ENCODE assay signal across 8 cellular contexts in genomic region chr11:2929511-2929879, GRCh38. TPM values are rescaled to one million over a fixed set of nuclear protein-coding genes. Genes with fewer than 3 reads are reported as not detected.
A peak's percentile ranks its signal among the peaks of the same experiment; 100 is the strongest.
DNase-seq lines count a peak whose midpoint lies in the region; ATAC-seq and TF ChIP-seq lines count a peak whose summit lies in the region.

No MANE protein-coding gene starts in this region.

- H3K27me3 ChIP-seq in upper lobe of right lung: peaks cover 14% of the 10 kb centered on the region

- H3K27ac ChIP-seq in mesodermal cell (ENCODE audit: low read depth, low read length, severe bottlenecking) (peak overlapping the region; percentile 88), upper lobe of right lung (peak overlapping the region; percentile 62)

- H3K36me3 Mint-ChIP-seq in dendritic cell treated with granulocyte-macrophage colony-stimulating factor and Interleukin-4, amounts not matched to agents 40 ng/mL and 50 ng/mL, for 4 days (ENCODE audit: low read depth): peaks cover 7% of the 10 kb centered on the region

- ATAC-seq in upper lobe of right lung (peak; percentile 60), GM18520 (IDR thresholded peaks at IDR 0.05; ENCODE audit: unreplicated experiment) (no peak), HG03571 (IDR thresholded peaks at IDR 0.05; ENCODE audit: unreplicated experiment) (no peak), HG02840 (IDR thresholded peaks at IDR 0.05; ENCODE audit: low FRiP score, unreplicated experiment) (no peak)

- H3K27me3 Mint-ChIP-seq in dendritic cell treated with granulocyte-macrophage colony-stimulating factor and Interleukin-4, amounts not matched to agents 40 ng/mL and 50 ng/mL, for 4 days: peaks cover 29% of the 10 kb centered on the region

- WGBS in mesodermal cell (ENCODE audit: insufficient coverage in 2 of 2), 2 experiments: 1% methylated on average over 33 to 36 of the region's 46 CpGs

- TF ChIP-seq CTCF in upper lobe of right lung (IDR thresholded peaks at IDR 0.05): no peak

- H3K4me1 ChIP-seq in mesodermal cell (ENCODE audit: control insufficient read depth, insufficient read depth, low read length, poor library complexity, severe bottlenecking): peaks cover 23% of the 10 kb centered on the region
- H3K4me1 ChIP-seq in upper lobe of right lung: peaks cover 18% of the 10 kb centered on the region

- H3K9me3 ChIP-seq in mesodermal cell (ENCODE audit: control insufficient read depth, low read length) (no peaks in the 10 kb centered on the region), upper lobe of right lung (no peaks in the 10 kb centered on the region)

- peak; percentile 69 for DNase-seq in H4 (ENCODE audit: low spot score)
- DNase-seq in SW480 (ENCODE audit: low spot score): peak; percentile 83
- DNase-seq in upper lobe of right lung: peak; percentile 88

- H3K4me3 ChIP-seq in mesodermal cell (ENCODE audit: extremely low read depth, insufficient read depth, low read length, poor library complexity, severe bottlenecking) (peak overlapping the region; percentile 78), upper lobe of right lung (peak overlapping the region; percentile 64)

- no peaks in the 10 kb centered on the region for H3K9me3 Mint-ChIP-seq in dendritic cell treated with granulocyte-macrophage colony-stimulating factor and Interleukin-4, amounts not matched to agents 40 ng/mL and 50 ng/mL, for 4 days

- peaks cover 4% of the 10 kb centered on the region for H3K36me3 ChIP-seq in mesodermal cell (ENCODE audit: control insufficient read depth, insufficient read depth, low read length)
- no peaks in the 10 kb centered on the region for H3K36me3 ChIP-seq in upper lobe of right lung

- intact Hi-C loops in dendritic cell treated with granulocyte-macrophage colony-stimulating factor and Interleukin-4, amounts not matched to agents 40 ng/mL and 50 ng/mL, for 4 days (cut with micrococcal nuclease): loop anchor here (2.0 kb wide), 1 partner anchor 27 kb away; a partner anchor contains a TSS
- intact Hi-C loops in upper lobe of right lung (cut with DNase I): no loop called here

- H3K4me1 Mint-ChIP-seq in dendritic cell treated with granulocyte-macrophage colony-stimulating factor and Interleukin-4, amounts not matched to agents 40 ng/mL and 50 ng/mL, for 4 days (ENCODE audit: low read depth): peaks cover 67% of the 10 kb centered on the region

- H3K4me3 Mint-ChIP-seq in dendritic cell treated with granulocyte-macrophage colony-stimulating factor and Interleukin-4, amounts not matched to agents 40 ng/mL and 50 ng/mL, for 4 days: peak overlapping the region; percentile 84

- peak overlapping the region; percentile 96 for H3K27ac Mint-ChIP-seq in dendritic cell treated with granulocyte-macrophage colony-stimulating factor and Interleukin-4, amounts not matched to agents 40 ng/mL and 50 ng/mL, for 4 days

RNA-seq across cellular contexts. Expression of gene PHLDA2, which starts 0.3 kb away (rescaled TPM):
- total RNA-seq in H4 (2014; rRNA removed; shearing (Covaris generic)): 11.7 and 15.2 TPM in 2 replicates
- polyA plus RNA-seq in mesodermal cell (2013, experiment 1 of 2): 66.5 TPM
- 50.0 TPM for polyA plus RNA-seq in mesodermal cell (2013, experiment 2 of 2)
- 15.5 TPM for total RNA-seq in upper lobe of right lung

RNA-seq across cellular contexts. Expression of gene CDKN1C, which starts 43.9 kb away (rescaled TPM):
- 4.2 and 5.1 TPM in 2 replicates for total RNA-seq in H4 (2014; rRNA removed; shearing (Covaris generic))
- 126 TPM for polyA plus RNA-seq in mesodermal cell (2013, experiment 1 of 2)
- polyA plus RNA-seq in mesodermal cell (2013, experiment 2 of 2): 129 TPM
- total RNA-seq in upper lobe of right lung: 42.1 TPM
